ENCODE assay signal across 27 cellular contexts in the genomic region with DNA sequence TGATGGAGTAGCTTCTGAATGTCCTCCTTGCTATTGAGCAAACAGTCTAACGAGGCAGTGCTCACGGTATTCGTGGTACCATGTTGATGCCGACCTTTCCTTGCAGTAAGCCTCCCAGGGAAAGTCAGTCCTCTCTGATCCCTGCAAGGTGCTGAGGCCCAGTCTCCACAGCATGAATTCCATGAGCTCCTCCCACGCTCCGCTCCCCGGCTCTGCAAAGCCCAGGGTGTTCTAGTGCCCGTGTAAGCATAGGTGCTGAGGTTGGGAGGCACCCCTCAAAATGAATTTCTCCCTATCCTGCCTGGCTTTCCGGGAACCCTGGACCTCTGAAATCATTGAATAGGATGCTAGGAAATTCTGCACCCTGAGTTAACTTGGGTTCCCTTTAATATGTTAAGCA.
"Had no signal": no experiment of that assay in that cellular context is flagged by ENCODE, and none has a peak within 500 bp of the region (broad histone marks: within the 10 kb centered on the region; RNA-seq: fewer than 3 reads in every experiment).

No MANE protein-coding gene starts in this region.

- H3K4me1 Mint-ChIP-seq: activated CD4-positive, alpha-beta T cell treated with anti-CD3 and anti-CD28 coated beads, Interleukin-2, amount 10 ng/mL, durations not matched to agents 24 days and 14 days; activated naive CD4-positive, alpha-beta T cell treated with anti-CD3 and anti-CD28 coated beads, Interleukin-2, amount 50 U/mL, for 24 hours; activated naive CD8-positive, alpha-beta T cell treated with anti-CD3 and anti-CD28 coated beads, Interleukin-2, amount 10 ng/mL, durations not matched to agents 7 days and 5 days; activated T-helper 17 cell treated with anti-CD3 and anti-CD28 coated beads, Interleukin-2, amount 50 U/mL, for 72 hours had no signal

- DNase-seq: activated CD4-positive, alpha-beta T cell treated with anti-CD3 and anti-CD28 coated beads, Interleukin-2, amount 10 ng/mL, durations not matched to agents 24 days and 14 days; activated CD4-positive, alpha-beta T cell treated with anti-CD3 and anti-CD28 coated beads, Interleukin-2, amount 50 U/mL, for 4 hours; activated CD8-positive, alpha-beta T cell treated with anti-CD3 and anti-CD28 coated beads for 36 hours; activated effector memory CD4-positive, alpha-beta T cell treated with anti-CD3 and anti-CD28 coated beads, Interleukin-2, amount 50 U/mL, for 16 hours; activated naive CD4-positive, alpha-beta T cell; activated naive CD8-positive, alpha-beta T cell treated with anti-CD3 and anti-CD28 coated beads, Interleukin-2, amount 10 ng/mL, durations not matched to agents 7 days and 5 days; activated T-cell treated with anti-CD3 and anti-CD28 coated beads, Interleukin-2, amount 50 U/mL, for 1 hour; activated T-cell treated with anti-CD3 and anti-CD28 coated beads, Interleukin-2, amount 50 U/mL, for 72 hours; amygdala; Kasumi-1; KG1; MG63; NCI-H1048; NCI-H1436 treated with DMSO at 0.1 percent for 48 hours; NCI-H1694 treated with DMSO at 0.1 percent for 48 hours; NCI-H2029; NCI-H345; NCI-H526; NCI-H748 treated with DMSO at 0.1 percent for 48 hours; NK-92 treated with Interleukin-12 subunit alpha and Interleukin-12 subunit beta, amount 100 ng/mL, for 24 hours; PC-3; RPMI8226 had no signal

- H3K9me3 Mint-ChIP-seq: activated CD4-positive, alpha-beta T cell treated with anti-CD3 and anti-CD28 coated beads, Interleukin-2, amount 10 ng/mL, durations not matched to agents 24 days and 14 days; activated CD8-positive, alpha-beta T cell treated with anti-CD3 and anti-CD28 coated beads for 36 hours; activated naive CD4-positive, alpha-beta T cell treated with anti-CD3 and anti-CD28 coated beads, Interleukin-2, amount 50 U/mL, for 24 hours; activated naive CD8-positive, alpha-beta T cell treated with anti-CD3 and anti-CD28 coated beads, Interleukin-2, amount 10 ng/mL, durations not matched to agents 7 days and 5 days; activated T-cell treated with anti-CD3 and anti-CD28 coated beads, Interleukin-2, amount 50 U/mL, for 72 hours; activated T-helper 17 cell treated with anti-CD3 and anti-CD28 coated beads, Interleukin-2, amount 50 U/mL, for 72 hours had no signal

- H3K4me3 Mint-ChIP-seq: activated CD4-positive, alpha-beta T cell treated with anti-CD3 and anti-CD28 coated beads, Interleukin-2, amount 10 ng/mL, durations not matched to agents 24 days and 14 days; activated CD8-positive, alpha-beta T cell treated with anti-CD3 and anti-CD28 coated beads for 36 hours; activated naive CD4-positive, alpha-beta T cell treated with anti-CD3 and anti-CD28 coated beads, Interleukin-2, amount 50 U/mL, for 24 hours; activated naive CD8-positive, alpha-beta T cell treated with anti-CD3 and anti-CD28 coated beads, Interleukin-2, amount 10 ng/mL, durations not matched to agents 7 days and 5 days; activated T-cell treated with anti-CD3 and anti-CD28 coated beads, Interleukin-2, amount 50 U/mL, for 72 hours; activated T-helper 17 cell treated with anti-CD3 and anti-CD28 coated beads, Interleukin-2, amount 50 U/mL, for 72 hours had no signal

- H3K27me3 ChIP-seq: ascending aorta, cardiac muscle cell, MG63, Peyer's patch had no signal

- H3K4me1 ChIP-seq: ascending aorta, Peyer's patch had no signal

- H3K4me3 ChIP-seq: ascending aorta, cardiac muscle cell, MG63, Peyer's patch had no signal

- H3K36me3 ChIP-seq: ascending aorta, cardiac muscle cell, MG63, Peyer's patch had no signal

- H3K27ac ChIP-seq: ascending aorta, cardiac muscle cell, Peyer's patch had no signal

- H3K27me3 Mint-ChIP-seq: activated CD4-positive, alpha-beta T cell treated with anti-CD3 and anti-CD28 coated beads, Interleukin-2, amount 10 ng/mL, durations not matched to agents 24 days and 14 days; activated CD8-positive, alpha-beta T cell treated with anti-CD3 and anti-CD28 coated beads for 36 hours; activated naive CD4-positive, alpha-beta T cell treated with anti-CD3 and anti-CD28 coated beads, Interleukin-2, amount 50 U/mL, for 24 hours; activated naive CD8-positive, alpha-beta T cell treated with anti-CD3 and anti-CD28 coated beads, Interleukin-2, amount 10 ng/mL, durations not matched to agents 7 days and 5 days; activated T-helper 17 cell treated with anti-CD3 and anti-CD28 coated beads, Interleukin-2, amount 50 U/mL, for 72 hours had no signal

- ATAC-seq: activated CD8-positive, alpha-beta T cell treated with anti-CD3 and anti-CD28 coated beads for 36 hours; activated T-cell treated with anti-CD3 and anti-CD28 coated beads, Interleukin-2, amount 50 U/mL, for 72 hours; activated T-helper 17 cell treated with anti-CD3 and anti-CD28 coated beads, Interleukin-2, amount 50 U/mL, for 72 hours; PC-3 had no signal

- H3K9me3 ChIP-seq: ascending aorta, MG63, Peyer's patch had no signal

- H3K36me3 Mint-ChIP-seq: activated naive CD4-positive, alpha-beta T cell treated with anti-CD3 and anti-CD28 coated beads, Interleukin-2, amount 50 U/mL, for 24 hours; activated naive CD8-positive, alpha-beta T cell treated with anti-CD3 and anti-CD28 coated beads, Interleukin-2, amount 10 ng/mL, durations not matched to agents 7 days and 5 days had no signal

- H3K27ac Mint-ChIP-seq: activated CD4-positive, alpha-beta T cell treated with anti-CD3 and anti-CD28 coated beads, Interleukin-2, amount 10 ng/mL, durations not matched to agents 24 days and 14 days; activated CD8-positive, alpha-beta T cell treated with anti-CD3 and anti-CD28 coated beads for 36 hours; activated naive CD4-positive, alpha-beta T cell treated with anti-CD3 and anti-CD28 coated beads, Interleukin-2, amount 50 U/mL, for 24 hours; activated naive CD8-positive, alpha-beta T cell treated with anti-CD3 and anti-CD28 coated beads, Interleukin-2, amount 10 ng/mL, durations not matched to agents 7 days and 5 days; activated T-cell treated with anti-CD3 and anti-CD28 coated beads, Interleukin-2, amount 50 U/mL, for 72 hours; activated T-helper 17 cell treated with anti-CD3 and anti-CD28 coated beads, Interleukin-2, amount 50 U/mL, for 72 hours had no signal
